16 cellular contexts compared by ENCODE assay signal in the genomic region with DNA sequence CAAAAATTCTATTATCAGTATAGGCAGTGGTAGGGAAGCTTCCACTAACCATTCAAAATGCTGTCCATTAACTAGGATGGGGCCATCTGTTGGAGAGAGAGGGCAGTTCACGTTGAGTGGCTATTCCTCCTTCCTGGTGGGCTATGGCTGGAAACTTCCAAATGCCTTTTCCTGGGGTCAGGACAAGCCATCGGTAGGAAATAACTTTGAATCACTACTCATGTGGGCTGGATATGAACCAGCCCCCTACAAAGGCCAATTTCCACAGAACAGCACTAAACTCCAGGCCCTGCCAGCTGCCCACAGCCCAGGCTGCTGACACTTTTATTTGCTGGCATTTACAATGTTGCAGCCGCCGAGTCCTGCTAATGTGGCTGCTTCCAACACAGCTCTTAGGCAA.
DNase-seq lines count a peak whose midpoint lies in the region; ATAC-seq, FAIRE-seq and TF ChIP-seq lines count a peak whose summit lies in the region.
"Had no signal": no experiment of that assay in that cellular context is flagged by ENCODE, and none has a peak within 500 bp of the region (broad histone marks: within the 10 kb centered on the region; RNA-seq: fewer than 3 reads in every experiment).

No MANE protein-coding gene starts in this region.

- peaks cover 7 to 18% of the 10 kb centered on the region in 2 experiments; a peak in 3 of 5 replicates for H3K27me3 ChIP-seq in K562 (ENCODE audit: control insufficient read depth in 2 of 2, insufficient read depth in 2 of 2, low read length in 2 of 2)
- no peaks in the 10 kb centered on the region for H3K27me3 ChIP-seq in muscle layer of colon (ENCODE audit: control insufficient read depth in 1 of 2, insufficient read depth in 2 of 2, low read length in 2 of 2)
- no peaks in the 10 kb centered on the region for H3K27me3 ChIP-seq in effector memory CD4-positive, alpha-beta T cell (replicated peaks; ENCODE audit: control insufficient read depth, insufficient read depth, low read length, poor library complexity, severe bottlenecking)
- H3K27me3 ChIP-seq: breast epithelium had no signal

- peak; percentile 91 for ATAC-seq in K562
- ATAC-seq in effector memory CD8-positive, alpha-beta T cell (replicated peaks) = no peak
- ATAC-seq: activated T-helper 17 cell treated with anti-CD3 and anti-CD28 coated beads, Interleukin-2, amount 50 U/mL, for 72 hours; T-cell had no signal

- 4% methylated on average over 4 of the region's 4 CpGs for WGBS in K562 (ENCODE audit: insufficient coverage, low coverage, missing lambda C conversion rate)

- H3K27ac Mint-ChIP-seq in effector memory CD8-positive, alpha-beta T cell = no peak overlapping the region
- H3K27ac Mint-ChIP-seq: activated CD4-positive, alpha-beta T cell treated with anti-CD3 and anti-CD28 coated beads, Interleukin-2, amount 10 ng/mL, durations not matched to agents 24 days and 14 days; activated T-helper 17 cell treated with anti-CD3 and anti-CD28 coated beads, Interleukin-2, amount 50 U/mL, for 72 hours; CD14-positive monocyte; T-cell had no signal

- H3K4me3 ChIP-seq in K562 = no peak overlapping the region
- H3K4me3 ChIP-seq in muscle layer of colon (ENCODE audit: low read depth in 1 of 2, low read length in 2 of 2) = no peak overlapping the region
- no peak overlapping the region for H3K4me3 ChIP-seq in effector memory CD4-positive, alpha-beta T cell (ENCODE audit: insufficient read depth, low read depth, low read length, poor library complexity, severe bottlenecking)
- H3K4me3 ChIP-seq: breast epithelium had no signal

- no peaks in the 10 kb centered on the region for H3K9me1 ChIP-seq in K562 (ENCODE audit: control insufficient read depth, insufficient read depth, low read length)

- no peak overlapping the region for H2AFZ ChIP-seq in K562 (ENCODE audit: low read depth, low read length)

- no peak overlapping the region for H3K4me3 Mint-ChIP-seq in effector memory CD8-positive, alpha-beta T cell
- H3K4me3 Mint-ChIP-seq: activated CD4-positive, alpha-beta T cell treated with anti-CD3 and anti-CD28 coated beads, Interleukin-2, amount 10 ng/mL, durations not matched to agents 24 days and 14 days; activated T-helper 17 cell treated with anti-CD3 and anti-CD28 coated beads, Interleukin-2, amount 50 U/mL, for 72 hours; CD14-positive monocyte; T-cell had no signal

- no peaks in the 10 kb centered on the region for H3K9me3 Mint-ChIP-seq in effector memory CD8-positive, alpha-beta T cell
- H3K9me3 Mint-ChIP-seq: activated CD4-positive, alpha-beta T cell treated with anti-CD3 and anti-CD28 coated beads, Interleukin-2, amount 10 ng/mL, durations not matched to agents 24 days and 14 days; activated T-helper 17 cell treated with anti-CD3 and anti-CD28 coated beads, Interleukin-2, amount 50 U/mL, for 72 hours; T-cell had no signal

- no peaks in the 10 kb centered on the region for H3K9me3 ChIP-seq in K562 (replicated peaks; ENCODE audit: control insufficient read depth, insufficient read depth, low read depth, low read length)
- no peaks in the 10 kb centered on the region for H3K9me3 ChIP-seq in muscle layer of colon (ENCODE audit: low read length)
- no peaks in the 10 kb centered on the region for H3K9me3 ChIP-seq in effector memory CD4-positive, alpha-beta T cell (ENCODE audit: control insufficient read depth, low read length)
- H3K9me3 ChIP-seq: breast epithelium had no signal

- H4K20me1 ChIP-seq in K562 (replicated peaks; ENCODE audit: control insufficient read depth, insufficient read depth, low read length) = no peaks in the 10 kb centered on the region

- H3K79me2 ChIP-seq in K562 (ENCODE audit: control insufficient read depth, insufficient read depth, low read length) = no peaks in the 10 kb centered on the region

- CTCF ChIA-PET in K562 (lab: Yijun Ruan, JAX; ENCODE audit: low intra/inter-chr PET ratio) = no interaction called here

- no TSS peak for BruUV-seq in K562 (replicated peaks; lab: Mats Ljungman, UMichigan)

- no peak overlapping the region for H3K9ac ChIP-seq in K562 (ENCODE audit: insufficient read depth in 1 of 2, low read depth in 2 of 2, low read length in 2 of 2)
- H3K9ac ChIP-seq in muscle layer of colon (ENCODE audit: low read length) = no peak overlapping the region

- no peaks in the 10 kb centered on the region for H3K36me3 Mint-ChIP-seq in effector memory CD8-positive, alpha-beta T cell (ENCODE audit: insufficient read depth)
- H3K36me3 Mint-ChIP-seq: CD14-positive monocyte, T-cell had no signal

- peak; percentile 25; the same call in 1 of the 3 replicates for TF ChIP-seq CTCF in GM12872 (IDR thresholded peaks at IDR 0.05; ENCODE audit: insufficient read depth, low read depth, low read length)
- peak; percentile 29 to 53 (median 50); a peak in 3 of 6 replicates for TF ChIP-seq CTCF in K562 (IDR thresholded peaks at IDR 0.05 in 2 of 3, conservative IDR thresholded peaks at IDR 0.05 in 1 of 3; ENCODE audit: insufficient read depth in 2 of 3, low read depth in 1 of 3, low read length in 3 of 3)

- no peak for TF ChIP-seq EP300 in K562 (IDR thresholded peaks at IDR 0.05; ENCODE audit: low read length)

- POLR2A ChIA-PET in K562 (lab: Yijun Ruan, JAX) = interaction anchor here (0.6 kb wide), 1 partner anchor 9 kb away, joined by 3 read pairs; no protein-coding TSS in a partner anchor

- no peaks in the 10 kb centered on the region for H3K4me1 Mint-ChIP-seq in effector memory CD8-positive, alpha-beta T cell (ENCODE audit: low read depth in 2 of 2)
- H3K4me1 Mint-ChIP-seq: activated T-helper 17 cell treated with anti-CD3 and anti-CD28 coated beads, Interleukin-2, amount 50 U/mL, for 72 hours; T-cell had no signal

- in situ Hi-C loops in K562 (cut with MboI) = no loop called here

- intact Hi-C loops in K562 (cut with micrococcal nuclease) = no loop called here

- H3K4me1 ChIP-seq in K562 (replicated peaks in 1 of 2; ENCODE audit: control insufficient read depth in 2 of 2, insufficient read depth in 2 of 2, low read length in 2 of 2) (no peaks in the 10 kb centered on the region), muscle layer of colon (ENCODE audit: insufficient read depth, low read length) (peaks cover 71% of the 10 kb centered on the region)
- H3K4me1 ChIP-seq in effector memory CD4-positive, alpha-beta T cell (ENCODE audit: control insufficient read depth, insufficient read depth, low read length, poor library complexity, severe bottlenecking) = no peaks in the 10 kb centered on the region
- H3K4me1 ChIP-seq: breast epithelium had no signal

- no peaks in the 10 kb centered on the region for H3K27me3 Mint-ChIP-seq in effector memory CD8-positive, alpha-beta T cell
- H3K27me3 Mint-ChIP-seq: T-cell had no signal

- no peaks in the 10 kb centered on the region for H3K36me3 ChIP-seq in K562 (ENCODE audit: control insufficient read depth, insufficient read depth, low read length)
- no peaks in the 10 kb centered on the region for H3K36me3 ChIP-seq in muscle layer of colon (ENCODE audit: insufficient read depth, low read length)
- no peaks in the 10 kb centered on the region for H3K36me3 ChIP-seq in effector memory CD4-positive, alpha-beta T cell (ENCODE audit: control insufficient read depth, insufficient read depth, low read length)
- H3K36me3 ChIP-seq: breast epithelium had no signal

- no peak for TF ChIP-seq POLR2A in K562 (conservative IDR thresholded peaks at IDR 0.05)

- no peak overlapping the region for H3K4me2 ChIP-seq in K562 (ENCODE audit: insufficient read depth, low read length)

- no peak for FAIRE-seq in K562 (lab: Jason Lieb, UNC)
- FAIRE-seq: endothelial cell of umbilical vein had no signal

- H3K27ac ChIP-seq in K562 (ENCODE audit: extremely low read depth, low read depth, low read length) = no peak overlapping the region
- peak overlapping the region; percentile 61 for H3K27ac ChIP-seq in muscle layer of colon (ENCODE audit: low read depth, low read length)
- no peak overlapping the region for H3K27ac ChIP-seq in effector memory CD4-positive, alpha-beta T cell (ENCODE audit: insufficient read depth, low read length, poor library complexity, severe bottlenecking)
- H3K27ac ChIP-seq: breast epithelium had no signal

- TF ChIP-seq RAD21 in K562 (CRISPR knock-in tag; conservative IDR thresholded peaks at IDR 0.05 in 1 of 2, IDR thresholded peaks at IDR 0.05 in 1 of 2) = peak in 1 of 2 experiments; percentile 47; a peak in 3 of 4 replicates

- peak; percentile 24 for DNase-seq in HuH-7.5 (ENCODE audit: low spot score)
- DNase-seq in K562 (ENCODE audit: extremely low read depth in 1 of 4, low spot score in 3 of 4) = peak in 3 of 4 experiments; percentile 11 to 20 (median 14)
- no peak for DNase-seq in effector memory CD8-positive, alpha-beta T cell
- no peak for DNase-seq in effector memory CD4-positive, alpha-beta T cell
- DNase-seq in 8988T = no peak
- DNase-seq in mucosa of gallbladder (ENCODE audit: low spot score) = no peak
- DNase-seq: activated CD4-positive, alpha-beta T cell treated with anti-CD3 and anti-CD28 coated beads, Interleukin-2, amount 10 ng/mL, durations not matched to agents 24 days and 14 days; midbrain; NCI-H1694 treated with DMSO at 0.1 percent for 48 hours; T-cell had no signal

TF ChIP-seq in K562, 482 proteins besides CTCF, POLR2A, EP300 and RAD21:
- 0 out of 2 replicates have a peak, but pooled peaks have one; percentile 26 for TF ChIP-seq SMC3 (conservative IDR thresholded peaks at IDR 0.05; ENCODE audit: insufficient read depth, low read depth, low read length)
- TF ChIP-seq RBM15 (IDR thresholded peaks at IDR 0.05; ENCODE audit: insufficient read depth, low read length) = no peak
- TF ChIP-seq HNRNPH1 (optimal IDR thresholded peaks at IDR 0.05; ENCODE audit: low read depth, low read length) = no peak

Comparison
In these comparisons a context has a peak if more than half of its experiments do, and no peak if none do; other contexts are left out.
1. DNase-seq: peak in HuH-7.5 (single experiment) and K562 (3 of 4); none in effector memory CD8-positive, alpha-beta T cell (0 of 3), effector memory CD4-positive, alpha-beta T cell (0 of 3), 8988T (single experiment) and mucosa of gallbladder (single experiment).